In genomic region chr10:15279236-15279635, GRCh38 we compare ENCODE assay signal across 28 cellular contexts.
"Had no signal": no experiment of that assay in that cellular context is flagged by ENCODE, and none has a peak within 500 bp of the region (broad histone marks: within the 10 kb centered on the region; RNA-seq: fewer than 3 reads in every experiment).

No MANE protein-coding gene starts in this region.

- H3K36me3 Mint-ChIP-seq: stimulated activated effector memory CD8-positive, alpha-beta T cell treated with anti-CD3 and anti-CD28 coated beads, Interleukin-12 subunit alpha, Interleukin-12 subunit beta, amount 100 ng/mL, for 72 hours; stimulated activated memory B cell treated with anti-CD40 and anti-IgM and Interleukin-4, amounts not matched to agents 10 μg/mL and 1 μg/mL and 100 μg/mL, for 72 hours; stimulated activated naive B cell treated with anti-CD40 and anti-IgM and Interleukin-4, amounts not matched to agents 10 μg/mL and 1 μg/mL and 100 μg/mL, for 72 hours had no signal

- H3K9me3 Mint-ChIP-seq: stimulated activated effector memory CD8-positive, alpha-beta T cell treated with anti-CD3 and anti-CD28 coated beads, Interleukin-12 subunit alpha, Interleukin-12 subunit beta, amount 100 ng/mL, for 72 hours; stimulated activated naive CD8-positive, alpha-beta T cell treated with anti-CD3 and anti-CD28 coated beads, Interleukin-15, amount 100 ng/mL, for 72 hours; type B pancreatic cell had no signal

- H3K4me3 Mint-ChIP-seq: stimulated activated effector memory CD8-positive, alpha-beta T cell treated with anti-CD3 and anti-CD28 coated beads, Interleukin-12 subunit alpha, Interleukin-12 subunit beta, amount 100 ng/mL, for 72 hours; stimulated activated memory B cell treated with anti-CD40 and anti-IgM and Interleukin-4, amounts not matched to agents 10 μg/mL and 1 μg/mL and 100 μg/mL, for 72 hours; stimulated activated naive B cell treated with anti-CD40 and anti-IgM and Interleukin-4, amounts not matched to agents 10 μg/mL and 1 μg/mL and 100 μg/mL, for 72 hours; stimulated activated naive CD8-positive, alpha-beta T cell treated with anti-CD3 and anti-CD28 coated beads, Interleukin-15, amount 100 ng/mL, for 72 hours; stimulated activated naive CD8-positive, alpha-beta T cell treated with anti-CD3 and anti-CD28 coated beads, Interleukin-15, Interleukin-2, amounts not matched to agents 100 ng/mL and 50 ng/mL, for 24 hours; type B pancreatic cell had no signal

- H3K27me3 Mint-ChIP-seq: stimulated activated memory B cell treated with anti-CD40 and anti-IgM and Interleukin-4, amounts not matched to agents 10 μg/mL and 1 μg/mL and 100 μg/mL, for 72 hours; stimulated activated naive CD8-positive, alpha-beta T cell treated with anti-CD3 and anti-CD28 coated beads, Interleukin-15, amount 100 ng/mL, for 72 hours; stimulated activated naive CD8-positive, alpha-beta T cell treated with anti-CD3 and anti-CD28 coated beads, Interleukin-15, Interleukin-2, amounts not matched to agents 100 ng/mL and 50 ng/mL, for 24 hours; type B pancreatic cell had no signal

- H3K4me1 ChIP-seq: stomach, suprapubic skin, testis, thyroid gland, tibial artery, tibial nerve, transverse colon, upper lobe of left lung, upper lobe of right lung, uterus, vagina had no signal

- H3K27ac ChIP-seq: stomach, suprapubic skin, testis, thoracic aorta, thyroid gland, tibial artery, tibial nerve, transverse colon, upper lobe of left lung, upper lobe of right lung, uterus, vagina had no signal

- H3K36me3 ChIP-seq: suprapubic skin, thoracic aorta, upper lobe of right lung, uterus, vagina had no signal

- H3K27ac Mint-ChIP-seq: stimulated activated effector memory CD8-positive, alpha-beta T cell treated with anti-CD3 and anti-CD28 coated beads, Interleukin-12 subunit alpha, Interleukin-12 subunit beta, amount 100 ng/mL, for 72 hours; stimulated activated memory B cell treated with anti-CD40 and anti-IgM and Interleukin-4, amounts not matched to agents 10 μg/mL and 1 μg/mL and 100 μg/mL, for 72 hours; stimulated activated naive B cell treated with anti-CD40 and anti-IgM and Interleukin-4, amounts not matched to agents 10 μg/mL and 1 μg/mL and 100 μg/mL, for 72 hours; stimulated activated naive CD8-positive, alpha-beta T cell treated with anti-CD3 and anti-CD28 coated beads, Interleukin-15, Interleukin-2, amounts not matched to agents 100 ng/mL and 50 ng/mL, for 24 hours; type B pancreatic cell had no signal

- H3K9me3 ChIP-seq: stomach, suprapubic skin, testis, thoracic aorta, thyroid gland, tibial artery, tibial nerve, transverse colon, upper lobe of left lung, upper lobe of right lung, uterus, vagina had no signal

- H3K4me3 ChIP-seq: stomach, suprapubic skin, testis, thoracic aorta, thyroid gland, tibial artery, tibial nerve, transverse colon, upper lobe of left lung, upper lobe of right lung, uterus, vagina had no signal

- H3K27me3 ChIP-seq: stomach, suprapubic skin, testis, thyroid gland, tibial artery, tibial nerve, transverse colon, upper lobe of left lung, upper lobe of right lung, uterus, vagina had no signal

- H3K4me1 Mint-ChIP-seq: stimulated activated effector memory CD8-positive, alpha-beta T cell treated with anti-CD3 and anti-CD28 coated beads, Interleukin-12 subunit alpha, Interleukin-12 subunit beta, amount 100 ng/mL, for 72 hours; stimulated activated memory B cell treated with anti-CD40 and anti-IgM and Interleukin-4, amounts not matched to agents 10 μg/mL and 1 μg/mL and 100 μg/mL, for 72 hours; stimulated activated naive B cell treated with anti-CD40 and anti-IgM and Interleukin-4, amounts not matched to agents 10 μg/mL and 1 μg/mL and 100 μg/mL, for 72 hours; stimulated activated naive CD8-positive, alpha-beta T cell treated with anti-CD3 and anti-CD28 coated beads, Interleukin-15, amount 100 ng/mL, for 72 hours had no signal

- DNase-seq: stimulated activated CD4-positive, alpha-beta T cell treated with anti-CD3 and anti-CD28 coated beads, Interleukin-2, amount 100 ng/mL, for 48 hours; stimulated activated CD4-positive, alpha-beta T cell treated with anti-CD3 and anti-CD28 coated beads, Interleukin-4, amount 100 ng/mL, for 1 hour; stimulated activated CD4-positive, alpha-beta T cell treated with anti-CD3 and anti-CD28 coated beads, Interleukin-4, amount 100 ng/mL, for 24 hours; stimulated activated CD4-positive, alpha-beta T cell treated with anti-CD3 and anti-CD28 coated beads, Interleukin-4, amount 100 ng/mL, for 4 hours; stimulated activated CD8-positive, alpha-beta memory T cell treated with anti-CD3 and anti-CD28 coated beads, Interleukin-4, amount 100 ng/mL, for 48 hours; stimulated activated naive B cell treated with anti-CD40 and anti-IgM and Interleukin-4, amounts not matched to agents 10 μg/mL and 1 μg/mL and 100 μg/mL, for 72 hours; stimulated activated naive CD4-positive, alpha-beta T cell; stimulated activated naive CD4-positive, alpha-beta T cell treated with Interleukin-2 at 50 U/mL for 16 hours; stimulated activated naive CD8-positive, alpha-beta T cell treated with anti-CD3 and anti-CD28 coated beads, Interleukin-15, amount 100 ng/mL, for 72 hours; stimulated activated naive CD8-positive, alpha-beta T cell treated with anti-CD3 and anti-CD28 coated beads, Interleukin-15, Interleukin-2, amounts not matched to agents 100 U/mL and 50 U/mL, for 24 hours; stomach; substantia nigra; testis; thyroid gland; tibial artery; transverse colon; trophoblast cell; upper lobe of left lung; upper lobe of right lung; uterus had no signal

- ATAC-seq: stimulated activated effector memory CD8-positive, alpha-beta T cell treated with anti-CD3 and anti-CD28 coated beads, Interleukin-12 subunit alpha, Interleukin-12 subunit beta, amount 100 ng/mL, for 72 hours; stimulated activated memory B cell treated with anti-CD40 and anti-IgM and Interleukin-4, amounts not matched to agents 10 μg/mL and 1 μg/mL and 100 μg/mL, for 72 hours; stimulated activated naive B cell treated with anti-CD40 and anti-IgM and Interleukin-4, amounts not matched to agents 10 μg/mL and 1 μg/mL and 100 μg/mL, for 72 hours; stimulated activated naive CD8-positive, alpha-beta T cell treated with anti-CD3 and anti-CD28 coated beads, Interleukin-15, amount 100 ng/mL, for 72 hours; stimulated activated naive CD8-positive, alpha-beta T cell treated with anti-CD3 and anti-CD28 coated beads, Interleukin-15, Interleukin-2, amounts not matched to agents 100 U/mL and 50 U/mL, for 24 hours; upper lobe of right lung had no signal
